Comparison of ENCODE assay signal across 8 cellular contexts in genomic region chrX:123961268-123962005, GRCh38. TPM values are rescaled to one million over a fixed set of nuclear protein-coding genes. Genes with fewer than 3 reads are reported as not detected.
A peak's percentile ranks its signal among the peaks of the same experiment; 100 is the strongest.
DNase-seq lines count a peak whose midpoint lies in the region; ATAC-seq and TF ChIP-seq lines count a peak whose summit lies in the region.

Gene STAG2, plus strand, starts transcription at chrX:123961706. Its CDS starts 60,922 bp downstream, at chrX:124022628.

- WGBS in esophagus squamous epithelium, 2 donors = 2 to 50% methylated on average over 10 to 14 of the region's 38 CpGs

- peaks cover 6% of the 10 kb centered on the region for H3K4me1 Mint-ChIP-seq in activated T-helper 17 cell treated with anti-CD3 and anti-CD28 coated beads, Interleukin-2, amount 50 U/mL, for 72 hours
- H3K4me1 Mint-ChIP-seq in stimulated activated naive B cell treated with anti-CD40 and anti-IgM and Interleukin-4, amounts not matched to agents 10 μg/mL and 1 μg/mL and 100 μg/mL, for 72 hours = peaks cover 3 to 13% of the 10 kb centered on the region in 2 donors

- H3K9ac ChIP-seq in mucosa of stomach (ENCODE audit: low read length) = peak within 1 kb of the TSS; percentile 99

- H3K4me1 ChIP-seq in esophagus squamous epithelium (peaks cover 0 to 34% (median 0%) of the 10 kb centered on the region in 3 donors), mucosa of stomach (ENCODE audit: control insufficient read depth, insufficient read depth, low read length) (peaks cover 4% of the 10 kb centered on the region)

- H3K27me3 ChIP-seq in esophagus squamous epithelium = no peaks in the 10 kb centered on the region
- H3K27me3 ChIP-seq in mucosa of stomach (ENCODE audit: control insufficient read depth, insufficient read depth, low read length) = no peaks in the 10 kb centered on the region

- H3K9me3 ChIP-seq in esophagus squamous epithelium (no peaks in the 10 kb centered on the region), mucosa of stomach (ENCODE audit: control insufficient read depth, low read length) (no peaks in the 10 kb centered on the region)

- POLR2A ChIA-PET in RWPE1 (lab: Yijun Ruan, JAX; ENCODE audit: low non-redundant PET) = no interaction called here

- DNase-seq in DMS79 (lab: John Stamatoyannopoulos, UW) (peak; percentile 49), M059J (ENCODE audit: low read depth) (peak; percentile 94), RWPE1 (ENCODE audit: low spot score) (peak; percentile 64), esophagus squamous epithelium (lab: John Stamatoyannopoulos, UW) (peak; percentile 14)
- DNase-seq in stimulated activated naive B cell treated with anti-CD40 and anti-IgM and Interleukin-4, amounts not matched to agents 10 μg/mL and 1 μg/mL and 100 μg/mL, for 72 hours = peak; percentile 42

- H3K4me3 Mint-ChIP-seq in activated T-helper 17 cell treated with anti-CD3 and anti-CD28 coated beads, Interleukin-2, amount 50 U/mL, for 72 hours = peak within 1 kb of the TSS; percentile 97
- H3K4me3 Mint-ChIP-seq in stimulated activated naive B cell treated with anti-CD40 and anti-IgM and Interleukin-4, amounts not matched to agents 10 μg/mL and 1 μg/mL and 100 μg/mL, for 72 hours = peak within 1 kb of the TSS; percentile 94 to 99

- TF ChIP-seq CTCF in RWPE1 (conservative IDR thresholded peaks at IDR 0.05; ENCODE audit: low read depth) = no peak
- no peak for TF ChIP-seq CTCF in esophagus squamous epithelium (IDR thresholded peaks at IDR 0.05)

- peaks cover 36% of the 10 kb centered on the region for H3K36me3 Mint-ChIP-seq in activated T-helper 17 cell treated with anti-CD3 and anti-CD28 coated beads, Interleukin-2, amount 50 U/mL, for 72 hours (ENCODE audit: low read depth)
- peaks cover 14 to 16% of the 10 kb centered on the region in 2 donors for H3K36me3 Mint-ChIP-seq in stimulated activated naive B cell treated with anti-CD40 and anti-IgM and Interleukin-4, amounts not matched to agents 10 μg/mL and 1 μg/mL and 100 μg/mL, for 72 hours

- CTCF ChIA-PET in RWPE1 (lab: Yijun Ruan, JAX) = no interaction called here

- H3K27ac Mint-ChIP-seq in activated T-helper 17 cell treated with anti-CD3 and anti-CD28 coated beads, Interleukin-2, amount 50 U/mL, for 72 hours = peak within 1 kb of the TSS; percentile 99
- H3K27ac Mint-ChIP-seq in stimulated activated naive B cell treated with anti-CD40 and anti-IgM and Interleukin-4, amounts not matched to agents 10 μg/mL and 1 μg/mL and 100 μg/mL, for 72 hours = peak within 1 kb of the TSS; percentile 100

- peak in 1 of 4 donors; percentile 52 for TF ChIP-seq POLR2A in esophagus squamous epithelium (IDR thresholded peaks at IDR 0.05)

- ATAC-seq in activated T-helper 17 cell treated with anti-CD3 and anti-CD28 coated beads, Interleukin-2, amount 50 U/mL, for 72 hours (replicated peaks) = peak; percentile 23
- peak; percentile 13 to 26 for ATAC-seq in stimulated activated naive B cell treated with anti-CD40 and anti-IgM and Interleukin-4, amounts not matched to agents 10 μg/mL and 1 μg/mL and 100 μg/mL, for 72 hours (replicated peaks)
- no peak for ATAC-seq in HG03354 (IDR thresholded peaks at IDR 0.05; ENCODE audit: poor library complexity, severe bottlenecking, unreplicated experiment)

- H3K27ac ChIP-seq in RWPE1 (peak within 1 kb of the TSS; percentile 95), esophagus squamous epithelium (peak within 1 kb of the TSS; percentile 96 to 99 (median 98))

- no peaks in the 10 kb centered on the region for H3K9me3 Mint-ChIP-seq in activated T-helper 17 cell treated with anti-CD3 and anti-CD28 coated beads, Interleukin-2, amount 50 U/mL, for 72 hours
- no peaks in the 10 kb centered on the region for H3K9me3 Mint-ChIP-seq in stimulated activated naive B cell treated with anti-CD40 and anti-IgM and Interleukin-4, amounts not matched to agents 10 μg/mL and 1 μg/mL and 100 μg/mL, for 72 hours

- no peaks in the 10 kb centered on the region for H3K27me3 Mint-ChIP-seq in activated T-helper 17 cell treated with anti-CD3 and anti-CD28 coated beads, Interleukin-2, amount 50 U/mL, for 72 hours
- no peaks in the 10 kb centered on the region for H3K27me3 Mint-ChIP-seq in stimulated activated naive B cell treated with anti-CD40 and anti-IgM and Interleukin-4, amounts not matched to agents 10 μg/mL and 1 μg/mL and 100 μg/mL, for 72 hours

- H3K4me3 ChIP-seq in esophagus squamous epithelium (peak within 1 kb of the TSS; percentile 68 to 81 (median 76)), mucosa of stomach (ENCODE audit: low read length) (peak within 1 kb of the TSS; percentile 82)

- intact Hi-C loops in esophagus squamous epithelium (cut with DNase I) = no loop called here

- H3K36me3 ChIP-seq in esophagus squamous epithelium (no peaks in the 10 kb centered on the region), mucosa of stomach (ENCODE audit: control insufficient read depth, insufficient read depth, low read length) (no peaks in the 10 kb centered on the region)

RNA-seq across cellular contexts. Expression of gene STAG2, which starts in this region (rescaled TPM):
- 90.4 and 114 TPM in 2 replicates for total RNA-seq in M059J (2014; rRNA removed; shearing (Covaris generic))
- total RNA-seq in activated T-helper 17 cell treated with anti-CD3 and anti-CD28 coated beads, Interleukin-2, amount 50 U/mL, for 72 hours = 10 to 100 TPM; 66.7 to 83.0 TPM
- 10 to 100 TPM; 22.6 to 78.0 (median 50.7) TPM for total RNA-seq in esophagus squamous epithelium

Comparison
In these comparisons a context has a peak if more than half of its experiments do, and no peak if none do; other contexts are left out.
1. DNase-seq: peak in every context shown above with its lines; median percentile 94 in M059J; 64 in RWPE1; 49 in DMS79; 42 in stimulated activated naive B cell treated with anti-CD40 and anti-IgM and Interleukin-4, amounts not matched to agents 10 μg/mL and 1 μg/mL and 100 μg/mL, for 72 hours; 14 in esophagus squamous epithelium.